Comparison of ENCODE assay signal across 1 cellular context in the genomic region with DNA sequence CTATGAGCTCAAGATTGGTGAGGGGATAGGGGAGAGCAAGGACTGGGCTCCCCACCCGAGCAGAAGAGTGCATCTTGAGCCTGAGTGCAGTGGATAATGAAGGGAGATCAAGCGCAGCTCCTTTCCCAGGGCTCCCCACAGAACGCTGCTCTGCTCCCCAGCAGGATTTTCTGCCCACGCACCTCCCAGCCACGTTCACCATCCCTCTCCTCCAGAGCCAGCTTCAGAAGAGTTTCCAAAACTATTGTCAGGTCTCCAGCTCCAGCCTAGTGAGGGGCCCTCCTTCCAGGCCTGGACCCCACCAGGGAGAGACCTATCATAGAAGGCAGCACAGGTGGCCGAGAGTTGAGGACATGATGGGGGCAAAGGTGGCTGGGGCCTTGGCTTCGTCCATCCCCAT.
TF ChIP-seq lines count a peak whose summit lies in the region.

No MANE protein-coding gene starts in this region.

TF ChIP-seq in A549, 52 proteins besides CTCF, POLR2A, EP300 and RAD21 (continued from another document):
- TF ChIP-seq, protein P1, sequence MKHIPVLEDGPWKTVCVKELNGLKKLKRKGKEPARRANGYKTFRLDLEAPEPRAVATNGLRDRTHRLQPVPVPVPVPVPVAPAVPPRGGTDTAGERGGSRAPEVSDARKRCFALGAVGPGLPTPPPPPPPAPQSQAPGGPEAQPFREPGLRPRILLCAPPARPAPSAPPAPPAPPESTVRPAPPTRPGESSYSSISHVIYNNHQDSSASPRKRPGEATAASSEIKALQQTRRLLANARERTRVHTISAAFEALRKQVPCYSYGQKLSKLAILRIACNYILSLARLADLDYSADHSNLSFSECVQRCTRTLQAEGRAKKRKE (CRISPR knock-in tag; IDR thresholded peaks at IDR 0.05; ENCODE audit: low read depth): no peak
- TF ChIP-seq, protein P2, sequence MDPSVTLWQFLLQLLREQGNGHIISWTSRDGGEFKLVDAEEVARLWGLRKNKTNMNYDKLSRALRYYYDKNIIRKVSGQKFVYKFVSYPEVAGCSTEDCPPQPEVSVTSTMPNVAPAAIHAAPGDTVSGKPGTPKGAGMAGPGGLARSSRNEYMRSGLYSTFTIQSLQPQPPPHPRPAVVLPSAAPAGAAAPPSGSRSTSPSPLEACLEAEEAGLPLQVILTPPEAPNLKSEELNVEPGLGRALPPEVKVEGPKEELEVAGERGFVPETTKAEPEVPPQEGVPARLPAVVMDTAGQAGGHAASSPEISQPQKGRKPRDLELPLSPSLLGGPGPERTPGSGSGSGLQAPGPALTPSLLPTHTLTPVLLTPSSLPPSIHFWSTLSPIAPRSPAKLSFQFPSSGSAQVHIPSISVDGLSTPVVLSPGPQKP (IDR thresholded peaks at IDR 0.05; ENCODE audit: low read depth, low read length): no peak
